27 cellular contexts compared by ENCODE assay signal in genomic region chr14:80233489-80233888, GRCh38. TPM values are rescaled to one million over a fixed set of nuclear protein-coding genes. Genes with fewer than 3 reads are reported as not detected.
"Had no signal": no experiment of that assay in that cellular context is flagged by ENCODE, and none has a peak within 500 bp of the region (broad histone marks: within the 10 kb centered on the region; RNA-seq: fewer than 3 reads in every experiment).

No MANE protein-coding gene starts in this region.

- H3K36me3 Mint-ChIP-seq: stimulated activated effector memory CD8-positive, alpha-beta T cell treated with anti-CD3 and anti-CD28 coated beads, Interleukin-12 subunit alpha, Interleukin-12 subunit beta, amount 100 ng/mL, for 72 hours had no signal

- H3K4me3 ChIP-seq: left lung, lower lobe of right lung, ovary, right atrium auricular region, right lobe of liver, spleen, suprapubic skin, thoracic aorta, tibial artery, uterus had no signal

- H3K36me3 ChIP-seq: left lung, lower lobe of right lung, ovary, right atrium auricular region, right lobe of liver, spleen, suprapubic skin, thoracic aorta, tibial artery, uterus had no signal

- H3K27ac Mint-ChIP-seq: immature natural killer cell; mesothelial cell of epicardium; naive thymus-derived CD4-positive, alpha-beta T cell; natural killer cell treated with Interleukin-12 subunit alpha and Interleukin-12 subunit beta and Interleukin-15 and Interleukin-18, amount 100 ng/mL, for 72 hours; progenitor cell of endocrine pancreas; stimulated activated effector memory CD8-positive, alpha-beta T cell treated with anti-CD3 and anti-CD28 coated beads, Interleukin-12 subunit alpha, Interleukin-12 subunit beta, amount 100 ng/mL, for 72 hours; stimulated activated naive CD8-positive, alpha-beta T cell treated with anti-CD3 and anti-CD28 coated beads, Interleukin-15, Interleukin-2, amounts not matched to agents 100 ng/mL and 50 ng/mL, for 24 hours had no signal

- DNase-seq: hypothalamus; immature natural killer cell; kidney; left colon; left lung; lower lobe of right lung; mammary epithelial cell; mesendoderm; naive thymus-derived CD4-positive, alpha-beta T cell; ovary; right lobe of liver; small intestine; spleen; stimulated activated CD4-positive, alpha-beta T cell treated with anti-CD3 and anti-CD28 coated beads, Interleukin-4, amount 100 ng/mL, for 24 hours; stimulated activated naive CD4-positive, alpha-beta T cell; tibial artery; trophoblast cell; uterus had no signal

- H3K4me1 Mint-ChIP-seq: immature natural killer cell; mesothelial cell of epicardium; naive thymus-derived CD4-positive, alpha-beta T cell; stimulated activated effector memory CD8-positive, alpha-beta T cell treated with anti-CD3 and anti-CD28 coated beads, Interleukin-12 subunit alpha, Interleukin-12 subunit beta, amount 100 ng/mL, for 72 hours had no signal

- ATAC-seq: left colon; left lung; lower lobe of right lung; naive thymus-derived CD4-positive, alpha-beta T cell; natural killer cell treated with Interleukin-12 subunit alpha and Interleukin-12 subunit beta and Interleukin-15 and Interleukin-18, amount 100 ng/mL, for 72 hours; right lobe of liver; stimulated activated effector memory CD8-positive, alpha-beta T cell treated with anti-CD3 and anti-CD28 coated beads, Interleukin-12 subunit alpha, Interleukin-12 subunit beta, amount 100 ng/mL, for 72 hours had no signal

- H3K27me3 Mint-ChIP-seq: naive thymus-derived CD4-positive, alpha-beta T cell; natural killer cell treated with Interleukin-12 subunit alpha and Interleukin-12 subunit beta and Interleukin-15 and Interleukin-18, amount 100 ng/mL, for 72 hours; progenitor cell of endocrine pancreas; stimulated activated naive CD8-positive, alpha-beta T cell treated with anti-CD3 and anti-CD28 coated beads, Interleukin-15, Interleukin-2, amounts not matched to agents 100 ng/mL and 50 ng/mL, for 24 hours had no signal

- H3K4me1 ChIP-seq: left lung, lower lobe of right lung, right atrium auricular region, right lobe of liver, spleen, suprapubic skin, tibial artery, uterus had no signal

- H3K4me3 Mint-ChIP-seq: immature natural killer cell; mesothelial cell of epicardium; naive thymus-derived CD4-positive, alpha-beta T cell; natural killer cell treated with Interleukin-12 subunit alpha and Interleukin-12 subunit beta and Interleukin-15 and Interleukin-18, amount 100 ng/mL, for 72 hours; stimulated activated effector memory CD8-positive, alpha-beta T cell treated with anti-CD3 and anti-CD28 coated beads, Interleukin-12 subunit alpha, Interleukin-12 subunit beta, amount 100 ng/mL, for 72 hours; stimulated activated naive CD8-positive, alpha-beta T cell treated with anti-CD3 and anti-CD28 coated beads, Interleukin-15, Interleukin-2, amounts not matched to agents 100 ng/mL and 50 ng/mL, for 24 hours had no signal

- H3K27me3 ChIP-seq: left lung, ovary, right atrium auricular region, right lobe of liver, spleen, suprapubic skin, tibial artery, uterus had no signal

- H3K9me3 ChIP-seq: ovary, right lobe of liver, uterus had no signal

- H3K27ac ChIP-seq: left lung, lower lobe of right lung, ovary, right atrium auricular region, right lobe of liver, spleen, suprapubic skin, thoracic aorta, tibial artery, uterus had no signal

RNA-seq across cellular contexts. Expression of gene DIO2, which starts 22.2 kb away (rescaled TPM):
- total RNA-seq: mononuclear cell; naive thymus-derived CD4-positive, alpha-beta T cell; natural killer cell treated with Interleukin-12 subunit alpha and Interleukin-12 subunit beta and Interleukin-15 and Interleukin-18, amount 100 ng/mL, for 72 hours had no signal
- polyA plus RNA-seq: immature natural killer cell; naive thymus-derived CD4-positive, alpha-beta T cell had no signal
